Comparison of ENCODE assay signal across 8 cellular contexts in the genomic region with DNA sequence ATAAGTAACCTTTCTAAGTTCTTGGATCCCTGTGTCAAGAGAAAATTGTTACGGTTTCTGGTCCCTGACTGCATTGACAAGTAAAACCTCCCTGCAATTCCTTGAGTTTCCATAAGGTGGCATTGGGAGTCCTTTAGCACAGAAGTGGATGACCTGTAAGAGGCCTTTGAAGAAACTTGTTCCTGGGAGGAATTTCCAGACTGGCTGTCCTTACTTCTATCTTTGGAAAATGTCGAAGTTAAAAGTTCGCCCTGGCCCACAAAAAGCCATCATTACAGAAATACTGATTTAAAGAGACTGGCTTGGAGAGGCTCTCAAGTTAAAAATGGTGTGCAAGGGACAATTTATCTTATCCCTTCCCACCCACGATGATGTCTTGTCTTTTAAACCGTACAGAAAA.
DNase-seq lines count a peak whose midpoint lies in the region; TF ChIP-seq lines count a peak whose summit lies in the region.

No MANE protein-coding gene starts in this region.

- no peaks in the 10 kb centered on the region for H3K9me3 Mint-ChIP-seq in osteocyte (ENCODE audit: unreplicated experiment)
- no peaks in the 10 kb centered on the region for H3K9me3 Mint-ChIP-seq in T-helper 2 cell treated with Interferon-gamma antibody and Interleukin-4, amounts not matched to agents 5 μg/mL and 100 μg/mL, for 36 hours

- POLR2A ChIA-PET in A673 (lab: Charles Lee; ENCODE audit: low non-redundant PET), result no interaction called here
- POLR2A ChIA-PET in GM10248 (lab: Yijun Ruan, JAX), result no interaction called here

- H3K4me1 Mint-ChIP-seq in osteocyte (ENCODE audit: unreplicated experiment), result peaks cover 26% of the 10 kb centered on the region
- no peaks in the 10 kb centered on the region for H3K4me1 Mint-ChIP-seq in T-helper 2 cell treated with Interferon-gamma antibody and Interleukin-4, amounts not matched to agents 5 μg/mL and 100 μg/mL, for 36 hours (ENCODE audit: low read depth)

- H3K27me3 Mint-ChIP-seq in osteocyte (ENCODE audit: unreplicated experiment), result no peaks in the 10 kb centered on the region
- H3K27me3 Mint-ChIP-seq in T-helper 2 cell treated with Interferon-gamma antibody and Interleukin-4, amounts not matched to agents 5 μg/mL and 100 μg/mL, for 36 hours (ENCODE audit: low read depth), result no peaks in the 10 kb centered on the region

- H3K4me3 Mint-ChIP-seq in osteocyte (ENCODE audit: unreplicated experiment), result no peak overlapping the region
- H3K4me3 Mint-ChIP-seq in T-helper 2 cell treated with Interferon-gamma antibody and Interleukin-4, amounts not matched to agents 5 μg/mL and 100 μg/mL, for 36 hours, result no peak overlapping the region

- no peaks in the 10 kb centered on the region for H3K27me3 ChIP-seq in A673 (replicated peaks; ENCODE audit: insufficient read depth, low read depth, low read length, poor library complexity)

- intact Hi-C loops in A673 (cut with micrococcal nuclease; ENCODE audit: unreplicated experiment), result loop anchor here (1.0 to 2.0 kb wide), 2 partner anchors 343 to 580 kb away; no protein-coding TSS in a partner anchor

- H3K27ac ChIP-seq in A673 (ENCODE audit: low read depth, low read length, poor library complexity, severe bottlenecking), result no peak overlapping the region

- TF ChIP-seq CTCF in A673 (conservative IDR thresholded peaks at IDR 0.05; ENCODE audit: low read depth, low read length), result peak; percentile 87
- TF ChIP-seq CTCF in GM10248 (IDR thresholded peaks at IDR 0.05; ENCODE audit: control extremely low read depth, extremely low read depth, low read depth, missing control alignments), result peak; percentile 63
- peak; percentile 83 for TF ChIP-seq CTCF in HFF-Myc (IDR thresholded peaks at IDR 0.05; ENCODE audit: low read depth, low read length, missing control alignments)
- peak; percentile 92 for TF ChIP-seq CTCF in osteocyte (IDR thresholded peaks at IDR 0.05)

- BruUV-seq in A673 (replicated peaks; lab: Mats Ljungman, UMichigan), result no TSS peak

- no peaks in the 10 kb centered on the region for H3K36me3 ChIP-seq in A673 (ENCODE audit: insufficient read depth, low read length, poor library complexity, severe bottlenecking)

- H3K36me3 Mint-ChIP-seq in osteocyte (ENCODE audit: unreplicated experiment), result no peaks in the 10 kb centered on the region
- no peaks in the 10 kb centered on the region for H3K36me3 Mint-ChIP-seq in T-helper 2 cell treated with Interferon-gamma antibody and Interleukin-4, amounts not matched to agents 5 μg/mL and 100 μg/mL, for 36 hours (ENCODE audit: low read depth)

- DNase-seq in A673 (ENCODE audit: low spot score), result peak; percentile 83
- peak; percentile 55 for DNase-seq in GM10248 (ENCODE audit: extremely low spot score)
- peak; percentile 70 for DNase-seq in HFF-Myc (ENCODE audit: extremely low read depth, low read depth)
- peak; percentile 58 for DNase-seq in NCI-H1105 (lab: John Stamatoyannopoulos, UW)
- peak; percentile 43 for DNase-seq in SKM-1 treated with dmso at 0.1 percent for 144 hours (lab: John Stamatoyannopoulos, UW; ENCODE audit: unreplicated experiment)
- peak; percentile 79 for DNase-seq in fibroblast of the conjunctiva (ENCODE audit: low read depth)
- no peak for DNase-seq in osteocyte (ENCODE audit: extremely low spot score, unreplicated experiment)
- DNase-seq in T-helper 2 cell treated with Interferon-gamma antibody and Interleukin-4, amounts not matched to agents 5 μg/mL and 100 μg/mL, for 36 hours (ENCODE audit: low spot score), result no peak

- H3K4me3 ChIP-seq in A673 (ENCODE audit: low read depth, low read length, poor library complexity, severe bottlenecking) (no peak overlapping the region), HFF-Myc (replicated peaks; ENCODE audit: low read depth, low read length) (no peak overlapping the region)

- CTCF ChIA-PET in A673 (lab: Charles Lee), result no interaction called here
- CTCF ChIA-PET in GM10248 (lab: Yijun Ruan, JAX), result interaction anchor here (0.8 to 1.9 kb wide), 8 partner anchors 9 to 581 kb away, joined by 3 to 8 read pairs (median 5); no protein-coding TSS in a partner anchor

- H3K4me1 ChIP-seq in A673 (ENCODE audit: insufficient read depth, low read length, poor library complexity, severe bottlenecking), result peaks cover 3% of the 10 kb centered on the region

- H3K27ac Mint-ChIP-seq in osteocyte (ENCODE audit: unreplicated experiment), result peak overlapping the region; percentile 14
- no peak overlapping the region for H3K27ac Mint-ChIP-seq in T-helper 2 cell treated with Interferon-gamma antibody and Interleukin-4, amounts not matched to agents 5 μg/mL and 100 μg/mL, for 36 hours

- H3K9me3 ChIP-seq in A673 (ENCODE audit: low read depth, low read length, poor library complexity, severe bottlenecking), result no peaks in the 10 kb centered on the region

Comparison
In these comparisons a context has a peak if more than half of its experiments do, and no peak if none do; other contexts are left out.
1. DNase-seq: peak in A673 (single experiment), GM10248 (single experiment), HFF-Myc (single experiment), NCI-H1105 (single experiment), SKM-1 treated with dmso at 0.1 percent for 144 hours (single experiment) and fibroblast of the conjunctiva (single experiment); none in osteocyte (single experiment) and T-helper 2 cell treated with Interferon-gamma antibody and Interleukin-4, amounts not matched to agents 5 μg/mL and 100 μg/mL, for 36 hours (single experiment).
2. Peak in every context shown above with its lines, with median percentiles within 50 percentile points of each other: CTCF ChIP-seq.